Comparison of ENCODE assay signal across 15 cellular contexts in genomic region chr15:101264911-101265641, GRCh38. TPM values are rescaled to one million over a fixed set of nuclear protein-coding genes. Genes with fewer than 3 reads are reported as not detected.
DNase-seq lines count a peak whose midpoint lies in the region; ATAC-seq, FAIRE-seq and TF ChIP-seq lines count a peak whose summit lies in the region.
"Had no signal": no experiment of that assay in that cellular context is flagged by ENCODE, and none has a peak within 500 bp of the region (broad histone marks: within the 10 kb centered on the region; RNA-seq: fewer than 3 reads in every experiment).

No MANE protein-coding gene starts in this region.

- WGBS in suprapubic skin: 85% methylated on average over 10 of the region's 17 CpGs

- H3K27ac Mint-ChIP-seq in CD8-positive, alpha-beta T cell: no peak overlapping the region
- H3K27ac Mint-ChIP-seq: activated CD8-positive, alpha-beta T cell treated with anti-CD3 and anti-CD28 coated beads, Interleukin-2, amount 10 ng/mL, durations not matched to agents 7 days and 5 days; type B pancreatic cell had no signal

- H3K4me3 ChIP-seq in endothelial cell of umbilical vein (replicated peaks in 1 of 3; ENCODE audit: insufficient read depth in 1 of 3, low read depth in 1 of 3, low read length in 3 of 3) (no peak overlapping the region), suprapubic skin (no peak overlapping the region)
- H3K4me3 ChIP-seq in CD8-positive, alpha-beta T cell (ENCODE audit: low read depth, low read length): no peak overlapping the region
- H3K4me3 ChIP-seq: adrenal gland had no signal

- H3K36me3 ChIP-seq in endothelial cell of umbilical vein (ENCODE audit: control insufficient read depth in 2 of 2, extremely low read depth in 1 of 2, insufficient read depth in 2 of 2, low read length in 2 of 2) (no peaks in the 10 kb centered on the region), suprapubic skin (peaks cover 12% of the 10 kb centered on the region)
- no peaks in the 10 kb centered on the region for H3K36me3 ChIP-seq in CD8-positive, alpha-beta T cell (ENCODE audit: insufficient read depth, low read length)

- peak; percentile 53 for FAIRE-seq in endothelial cell of umbilical vein (lab: Jason Lieb, UNC)

- peaks cover 17% of the 10 kb centered on the region for H3K36me3 Mint-ChIP-seq in CD8-positive, alpha-beta T cell

- POLR2A ChIA-PET in endothelial cell of umbilical vein (lab: Charles Lee): no interaction called here
- POLR2A ChIA-PET in CD8-positive, alpha-beta T cell (lab: Charles Lee): no interaction called here

- no peak overlapping the region for H2AFZ ChIP-seq in endothelial cell of umbilical vein (ENCODE audit: low read depth, low read length)

- H3K4me1 Mint-ChIP-seq in CD8-positive, alpha-beta T cell (ENCODE audit: low read depth): no peaks in the 10 kb centered on the region

- H3K9me3 ChIP-seq in endothelial cell of umbilical vein (replicated peaks; ENCODE audit: control insufficient read depth, insufficient read depth, low read length): no peaks in the 10 kb centered on the region
- H3K9me3 ChIP-seq in suprapubic skin: no peaks in the 10 kb centered on the region
- H3K9me3 ChIP-seq in CD8-positive, alpha-beta T cell (ENCODE audit: low read length): no peaks in the 10 kb centered on the region
- H3K9me3 ChIP-seq: adrenal gland had no signal

- no peaks in the 10 kb centered on the region for H3K79me2 ChIP-seq in endothelial cell of umbilical vein (ENCODE audit: control insufficient read depth, insufficient read depth, low read length)

- CTCF ChIA-PET in endothelial cell of umbilical vein (lab: Charles Lee): no interaction called here
- CTCF ChIA-PET in CD8-positive, alpha-beta T cell (lab: Charles Lee): interaction anchor here (1.4 kb wide), 1 partner anchor 177 kb away, joined by 3 read pairs; no protein-coding TSS in a partner anchor

- dilution Hi-C loops in endothelial cell of umbilical vein (cut with MboI; ENCODE audit: extremely low pct_ligation_motif_present, low sequenced_read_pairs): no loop called here

- intact Hi-C loops in endothelial cell of umbilical vein (cut with micrococcal nuclease): no loop called here
- intact Hi-C loops in CD8-positive, alpha-beta T cell (cut with DNase I, micrococcal nuclease): no loop called here

- TF ChIP-seq CTCF in endothelial cell of umbilical vein (IDR thresholded peaks at IDR 0.05; ENCODE audit: extremely low read depth in 1 of 2, insufficient read depth in 1 of 2, low read depth in 1 of 2, low read length in 2 of 2) (no peak), suprapubic skin (IDR thresholded peaks at IDR 0.05) (no peak)
- TF ChIP-seq CTCF in CD8-positive, alpha-beta T cell (IDR thresholded peaks at IDR 0.05): no peak

- TF ChIP-seq POLR2A in endothelial cell of umbilical vein (IDR thresholded peaks at IDR 0.05; ENCODE audit: low read depth, low read length) (no peak), suprapubic skin (IDR thresholded peaks at IDR 0.05) (no peak)

- BruUV-seq in endothelial cell of umbilical vein (replicated peaks; lab: Mats Ljungman, UMichigan): no TSS peak

- ATAC-seq in GM19372 (IDR thresholded peaks at IDR 0.05; ENCODE audit: low read depth, unreplicated experiment): peak; percentile 57
- peak; percentile 59 for ATAC-seq in HG03460 (IDR thresholded peaks at IDR 0.05; ENCODE audit: unreplicated experiment)
- no peak for ATAC-seq in CD8-positive, alpha-beta T cell
- ATAC-seq: activated CD8-positive, alpha-beta T cell treated with anti-CD3 and anti-CD28 coated beads, Interleukin-2, amount 10 ng/mL, durations not matched to agents 7 days and 5 days; left lobe of liver had no signal

- no peak for TF ChIP-seq EP300 in suprapubic skin (IDR thresholded peaks at IDR 0.05)

- no peak overlapping the region for H3K9ac ChIP-seq in endothelial cell of umbilical vein (replicated peaks; ENCODE audit: extremely low read depth, insufficient read depth, low read length)

- peaks cover 8% of the 10 kb centered on the region for H3K27me3 Mint-ChIP-seq in CD8-positive, alpha-beta T cell (ENCODE audit: low read depth)

- H3K27ac ChIP-seq in endothelial cell of umbilical vein (ENCODE audit: insufficient read depth, low read depth, low read length) (no peak overlapping the region), suprapubic skin (peak overlapping the region; percentile 11)
- no peak overlapping the region for H3K27ac ChIP-seq in CD8-positive, alpha-beta T cell (ENCODE audit: low read depth, low read length)

- no peaks in the 10 kb centered on the region for H3K9me1 ChIP-seq in endothelial cell of umbilical vein (replicated peaks; ENCODE audit: control insufficient read depth, extremely low read depth, insufficient read depth, low read length)

- H3K27me3 ChIP-seq in endothelial cell of umbilical vein (ENCODE audit: control insufficient read depth in 2 of 2, insufficient read depth in 2 of 2, low read length in 2 of 2) (peaks cover 0 to 2% of the 10 kb centered on the region in 2 experiments), suprapubic skin (no peaks in the 10 kb centered on the region)
- no peaks in the 10 kb centered on the region for H3K27me3 ChIP-seq in CD8-positive, alpha-beta T cell (ENCODE audit: insufficient read depth, low read length)
- H3K27me3 ChIP-seq: adrenal gland had no signal

- no peaks in the 10 kb centered on the region for H3K9me3 Mint-ChIP-seq in CD8-positive, alpha-beta T cell
- H3K9me3 Mint-ChIP-seq: type B pancreatic cell had no signal

- no peak overlapping the region for H3K4me3 Mint-ChIP-seq in CD8-positive, alpha-beta T cell
- H3K4me3 Mint-ChIP-seq: activated CD8-positive, alpha-beta T cell treated with anti-CD3 and anti-CD28 coated beads, Interleukin-2, amount 10 ng/mL, durations not matched to agents 7 days and 5 days; type B pancreatic cell had no signal

- DNase-seq in endothelial cell of umbilical vein (ENCODE audit: low read depth, low spot score) (no peak), suprapubic skin (ENCODE audit: low spot score in 2 of 2) (peak in 1 of 2 donors; percentile 69), cerebellar nuclear complex (lab: John Stamatoyannopoulos, UW) (no peak), NCI-H1048 (lab: John Stamatoyannopoulos, UW) (no peak), DMS79 (lab: John Stamatoyannopoulos, UW) (no peak)
- DNase-seq in CD8-positive, alpha-beta T cell: no peak
- DNase-seq: activated CD8-positive, alpha-beta T cell treated with anti-CD3 and anti-CD28 coated beads, Interleukin-2, amount 10 ng/mL, durations not matched to agents 7 days and 5 days; central memory CD4-positive, alpha-beta T cell; NCI-H1436 treated with DMSO at 0.1 percent for 48 hours; NCI-H226 had no signal

- peaks cover 12% of the 10 kb centered on the region for H3K4me1 ChIP-seq in endothelial cell of umbilical vein (ENCODE audit: control insufficient read depth, extremely low read depth, insufficient read depth, low read length)
- H3K4me1 ChIP-seq in suprapubic skin: peaks cover 20% of the 10 kb centered on the region
- no peaks in the 10 kb centered on the region for H3K4me1 ChIP-seq in CD8-positive, alpha-beta T cell (ENCODE audit: insufficient read depth, low read length)
- H3K4me1 ChIP-seq: adrenal gland had no signal

- H3K4me2 ChIP-seq in endothelial cell of umbilical vein (ENCODE audit: insufficient read depth, low read length): no peak overlapping the region

- no peaks in the 10 kb centered on the region for H4K20me1 ChIP-seq in endothelial cell of umbilical vein (replicated peaks; ENCODE audit: control insufficient read depth, extremely low read depth, insufficient read depth, low read length)

TF ChIP-seq in endothelial cell of umbilical vein, 7 proteins besides CTCF, POLR2A, EP300 and RAD21 (continues in another document):
- TF ChIP-seq FOS (IDR thresholded peaks at IDR 0.05; ENCODE audit: borderline replicate concordance, insufficient read depth, low read length) (no peak), MAX (IDR thresholded peaks at IDR 0.05; ENCODE audit: insufficient read depth, insufficient read length) (no peak), MYC (IDR thresholded peaks at IDR 0.05; ENCODE audit: low read depth, low read length) (no peak)

RNA-seq across cellular contexts. Expression of gene SELENOS, which starts 12.2 kb away (rescaled TPM):
- 70.4 and 73.2 TPM in 2 replicates for total RNA-seq in endothelial cell of umbilical vein
- 92.4 and 101 TPM in 2 replicates for polyA plus RNA-seq in endothelial cell of umbilical vein
- polyA plus RNA-seq in endothelial cell of umbilical vein (2011; cell fraction: cytosol; rRNA removed): 91.0 and 96.0 TPM in 2 replicates
- polyA plus RNA-seq in endothelial cell of umbilical vein (2011; cell fraction: nucleus; rRNA removed): 51.8 and 63.9 TPM in 2 replicates
- 61.3 and 63.3 TPM in 2 replicates for polyA plus RNA-seq in endothelial cell of umbilical vein (2012)
- 43.7 and 45.2 TPM in 2 replicates for polyA minus RNA-seq in endothelial cell of umbilical vein
- polyA minus RNA-seq in endothelial cell of umbilical vein (2011; cell fraction: cytosol; rRNA and poly(A)+ RNA removed): 19.3 TPM
- polyA minus RNA-seq in endothelial cell of umbilical vein (2011; cell fraction: nucleus; rRNA and poly(A)+ RNA removed): 39.9 and 51.3 TPM in 2 replicates
- 10 to 100 TPM; 39.8 to 88.3 (median 50.2) TPM for total RNA-seq in suprapubic skin
- total RNA-seq in CD8-positive, alpha-beta T cell: 10 to 100 TPM; 46.0 to 50.4 TPM

RNA-seq across cellular contexts. Expression of gene CHSY1, which starts 13.2 kb away (rescaled TPM):
- total RNA-seq in endothelial cell of umbilical vein: 47.0 and 50.8 TPM in 2 replicates
- polyA plus RNA-seq in endothelial cell of umbilical vein: 20.3 and 23.7 TPM in 2 replicates
- polyA plus RNA-seq in endothelial cell of umbilical vein (2011; cell fraction: cytosol; rRNA removed): 26.5 and 27.6 TPM in 2 replicates
- polyA plus RNA-seq in endothelial cell of umbilical vein (2011; cell fraction: nucleus; rRNA removed): 24.8 and 30.0 TPM in 2 replicates
- 22.2 and 25.6 TPM in 2 replicates for polyA plus RNA-seq in endothelial cell of umbilical vein (2012)
- 38.5 and 44.9 TPM in 2 replicates for polyA minus RNA-seq in endothelial cell of umbilical vein
- 21.6 TPM for polyA minus RNA-seq in endothelial cell of umbilical vein (2011; cell fraction: cytosol; rRNA and poly(A)+ RNA removed)
- 26.8 and 42.4 TPM in 2 replicates for polyA minus RNA-seq in endothelial cell of umbilical vein (2011; cell fraction: nucleus; rRNA and poly(A)+ RNA removed)
- total RNA-seq in suprapubic skin: 10 to 100 TPM; 29.7 to 39.6 (median 30.5) TPM
- total RNA-seq in CD8-positive, alpha-beta T cell: 10 to 100 TPM; 15.4 to 15.6 TPM

RNA-seq across cellular contexts. Expression of gene SNRPA1, which starts 30.0 kb away (rescaled TPM):
- 80.8 and 82.7 TPM in 2 replicates for total RNA-seq in endothelial cell of umbilical vein
- 33.9 and 68.5 TPM in 2 replicates for polyA plus RNA-seq in endothelial cell of umbilical vein
- 67.6 and 98.6 TPM in 2 replicates for polyA plus RNA-seq in endothelial cell of umbilical vein (2011; cell fraction: cytosol; rRNA removed)
- 118 and 166 TPM in 2 replicates for polyA plus RNA-seq in endothelial cell of umbilical vein (2011; cell fraction: nucleus; rRNA removed)
- polyA plus RNA-seq in endothelial cell of umbilical vein (2012): 49.0 and 84.6 TPM in 2 replicates
- 16.2 and 17.0 TPM in 2 replicates for polyA minus RNA-seq in endothelial cell of umbilical vein
- 50.5 TPM for polyA minus RNA-seq in endothelial cell of umbilical vein (2011; cell fraction: cytosol; rRNA and poly(A)+ RNA removed)
- 33.4 and 50.5 TPM in 2 replicates for polyA minus RNA-seq in endothelial cell of umbilical vein (2011; cell fraction: nucleus; rRNA and poly(A)+ RNA removed)
- total RNA-seq in suprapubic skin: 100 to 1,000 TPM in 1 of 4 donors, 10 to 100 TPM in 3; 43.1 to 122 (median 48.2) TPM
- total RNA-seq in CD8-positive, alpha-beta T cell: 100 to 1,000 TPM; 228 to 247 TPM
